In the genomic region with DNA sequence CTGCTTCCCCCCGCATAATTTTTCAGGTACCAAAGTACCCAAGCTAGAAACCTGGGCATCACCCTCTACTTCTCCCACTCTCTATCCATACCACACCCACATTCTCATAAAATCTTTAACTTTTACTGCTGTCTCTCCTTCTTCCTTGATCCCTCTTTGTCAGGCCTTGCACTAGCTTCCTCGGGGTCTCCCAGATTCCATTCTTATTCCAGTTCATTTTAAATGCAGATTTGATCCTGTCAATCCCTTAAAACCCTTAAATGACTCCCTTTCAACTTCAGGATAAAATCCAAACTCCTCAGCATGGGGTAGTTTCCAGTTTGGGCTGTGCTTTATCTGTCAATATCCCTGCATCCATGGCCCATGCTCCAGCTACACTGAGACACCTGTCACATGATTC, we compare ENCODE assay signal across 26 cellular contexts.
"Had no signal": no experiment of that assay in that cellular context is flagged by ENCODE, and none has a peak within 500 bp of the region (broad histone marks: within the 10 kb centered on the region; RNA-seq: fewer than 3 reads in every experiment).

No MANE protein-coding gene starts in this region.

- H3K36me3 ChIP-seq: left ventricle myocardium inferior, pancreas, prostate gland, tibial nerve, uterus had no signal

- DNase-seq: hypothalamus; islet precursor cell; left ventricle myocardium inferior; mesendoderm; naive B cell; natural killer cell; nephron progenitor cell; pancreas; posterior cingulate gyrus; retina; right cardiac atrium; stimulated activated CD4-positive, alpha-beta T cell treated with anti-CD3 and anti-CD28 coated beads, Interleukin-12 subunit alpha, Interleukin-12 subunit beta, amount 100 ng/mL, for 4 hours; stimulated activated CD4-positive, alpha-beta T cell treated with anti-CD3 and anti-CD28 coated beads, Interleukin-15, amount 100 ng/mL, for 24 hours; stimulated activated CD4-positive, alpha-beta T cell treated with anti-CD3 and anti-CD28 coated beads, Interleukin-2, amount 100 ng/mL, for 24 hours; stimulated activated CD4-positive, alpha-beta T cell treated with anti-CD3 and anti-CD28 coated beads, Interleukin-4, amount 100 ng/mL, for 1 hour; stimulated activated naive CD4-positive, alpha-beta T cell; uterus had no signal

- H3K27ac Mint-ChIP-seq: mesothelial cell of epicardium; naive B cell; natural killer cell; nephron progenitor cell; stimulated activated effector memory CD8-positive, alpha-beta T cell treated with anti-CD3 and anti-CD28 coated beads, Interleukin-12 subunit alpha, Interleukin-12 subunit beta, amount 100 ng/mL, for 72 hours; stimulated activated naive CD8-positive, alpha-beta T cell treated with anti-CD3 and anti-CD28 coated beads, Interleukin-15, Interleukin-2, amounts not matched to agents 100 ng/mL and 50 ng/mL, for 24 hours; type B pancreatic cell had no signal

- H3K27me3 ChIP-seq: pancreas, tibial nerve, uterus had no signal

- H3K4me1 ChIP-seq: left ventricle myocardium inferior, pancreas, prostate gland, tibial nerve, uterus had no signal

- H3K36me3 Mint-ChIP-seq: naive B cell, natural killer cell, type B pancreatic cell had no signal

- ATAC-seq: natural killer cell; pancreas; right cardiac atrium; sciatic nerve; stimulated activated effector memory CD8-positive, alpha-beta T cell treated with anti-CD3 and anti-CD28 coated beads, Interleukin-12 subunit alpha, Interleukin-12 subunit beta, amount 100 ng/mL, for 72 hours had no signal

- H3K4me3 ChIP-seq: left ventricle myocardium inferior, lung, pancreas, prostate gland, skin epidermis, tibial nerve, uterus had no signal

- H3K27me3 Mint-ChIP-seq: naive B cell; stimulated activated naive CD8-positive, alpha-beta T cell treated with anti-CD3 and anti-CD28 coated beads, Interleukin-15, Interleukin-2, amounts not matched to agents 100 ng/mL and 50 ng/mL, for 24 hours; type B pancreatic cell had no signal

- H3K4me3 Mint-ChIP-seq: mesothelial cell of epicardium; naive B cell; natural killer cell; nephron progenitor cell; stimulated activated effector memory CD8-positive, alpha-beta T cell treated with anti-CD3 and anti-CD28 coated beads, Interleukin-12 subunit alpha, Interleukin-12 subunit beta, amount 100 ng/mL, for 72 hours; stimulated activated naive CD8-positive, alpha-beta T cell treated with anti-CD3 and anti-CD28 coated beads, Interleukin-15, Interleukin-2, amounts not matched to agents 100 ng/mL and 50 ng/mL, for 24 hours; type B pancreatic cell had no signal

- H3K4me1 Mint-ChIP-seq: naive B cell; natural killer cell; nephron progenitor cell; stimulated activated effector memory CD8-positive, alpha-beta T cell treated with anti-CD3 and anti-CD28 coated beads, Interleukin-12 subunit alpha, Interleukin-12 subunit beta, amount 100 ng/mL, for 72 hours had no signal

- H3K27ac ChIP-seq: left ventricle myocardium inferior, pancreas, prostate gland, skin epidermis, tibial nerve, uterus had no signal

- H3K9me3 ChIP-seq: pancreas, prostate gland, uterus had no signal

- H3K9me3 Mint-ChIP-seq: natural killer cell; stimulated activated effector memory CD8-positive, alpha-beta T cell treated with anti-CD3 and anti-CD28 coated beads, Interleukin-12 subunit alpha, Interleukin-12 subunit beta, amount 100 ng/mL, for 72 hours; type B pancreatic cell had no signal
